In genomic region chr20:24086121-24086520, GRCh38 we compare ENCODE assay signal across 20 cellular contexts.
DNase-seq lines count a peak whose midpoint lies in the region; ATAC-seq and TF ChIP-seq lines count a peak whose summit lies in the region.
"Had no signal": no experiment of that assay in that cellular context is flagged by ENCODE, and none has a peak within 500 bp of the region (broad histone marks: within the 10 kb centered on the region; RNA-seq: fewer than 3 reads in every experiment).

No MANE protein-coding gene starts in this region.

- H3K36me3 ChIP-seq in esophagus muscularis mucosa = no peaks in the 10 kb centered on the region
- H3K36me3 ChIP-seq in neuronal stem cell (replicated peaks in 1 of 2; ENCODE audit: control insufficient read depth in 2 of 2, insufficient read depth in 2 of 2, low read length in 2 of 2) = no peaks in the 10 kb centered on the region
- H3K36me3 ChIP-seq: BE2C, BLaER1 had no signal

- H3K9ac ChIP-seq in neuronal stem cell (ENCODE audit: low read depth, low read length, poor library complexity) = no peak overlapping the region
- H3K9ac ChIP-seq: BLaER1 had no signal

- TF ChIP-seq CTCF in esophagus muscularis mucosa (IDR thresholded peaks at IDR 0.05) = no peak

- H3K27me3 ChIP-seq in esophagus muscularis mucosa = no peaks in the 10 kb centered on the region
- H3K27me3 ChIP-seq in neuronal stem cell (ENCODE audit: control insufficient read depth in 3 of 3, insufficient read depth in 3 of 3, low read depth in 1 of 3, low read length in 3 of 3) = peaks cover 0 to 2% (median 0%) of the 10 kb centered on the region in 3 experiments
- H3K27me3 ChIP-seq: BE2C, BLaER1 had no signal

- intact Hi-C loops in esophagus muscularis mucosa (cut with DNase I) = no loop called here

- no peak overlapping the region for H2BK12ac ChIP-seq in neuronal stem cell (ENCODE audit: low read length)

- no peak for TF ChIP-seq EP300 in esophagus muscularis mucosa (IDR thresholded peaks at IDR 0.05)

- H3K4me3 Mint-ChIP-seq in T-helper 17 cell = no peak overlapping the region
- H3K4me3 Mint-ChIP-seq: CD14-positive monocyte; CD4-positive, alpha-beta memory T cell; CD4-positive, CD25-positive, alpha-beta regulatory T cell; CD8-positive, alpha-beta memory T cell had no signal

- H2AFZ ChIP-seq in neuronal stem cell (ENCODE audit: low read length) = no peak overlapping the region

- peak overlapping the region; percentile 77 for H3K18ac ChIP-seq in neuronal stem cell (ENCODE audit: low read length)

- H3K4me1 ChIP-seq in esophagus muscularis mucosa (no peaks in the 10 kb centered on the region), neuronal stem cell (ENCODE audit: control insufficient read depth in 2 of 2, insufficient read depth in 1 of 2, low read depth in 1 of 2, low read length in 2 of 2) (no peaks in the 10 kb centered on the region)
- H3K4me1 ChIP-seq: BE2C had no signal

- peak overlapping the region; percentile 19 for H3K27ac Mint-ChIP-seq in T-helper 17 cell
- H3K27ac Mint-ChIP-seq: CD14-positive monocyte; CD4-positive, CD25-positive, alpha-beta regulatory T cell had no signal

- no peak overlapping the region for H3K4ac ChIP-seq in neuronal stem cell (ENCODE audit: low read length)

- no peaks in the 10 kb centered on the region for H3K4me1 Mint-ChIP-seq in T-helper 17 cell
- H3K4me1 Mint-ChIP-seq: CD14-positive monocyte; CD4-positive, alpha-beta memory T cell; CD4-positive, CD25-positive, alpha-beta regulatory T cell; CD8-positive, alpha-beta memory T cell had no signal

- TF ChIP-seq POLR2A in esophagus muscularis mucosa (IDR thresholded peaks at IDR 0.05; ENCODE audit: low read depth) = no peak

- no peaks in the 10 kb centered on the region for H3K79me1 ChIP-seq in neuronal stem cell (ENCODE audit: low read depth, low read length)

- H3K4me3 ChIP-seq in esophagus muscularis mucosa (no peak overlapping the region), neuronal stem cell (ENCODE audit: low read length in 2 of 2) (no peak overlapping the region)
- H3K4me3 ChIP-seq: BLaER1 had no signal

- peaks cover 4% of the 10 kb centered on the region for H3K27me3 Mint-ChIP-seq in T-helper 17 cell
- H3K27me3 Mint-ChIP-seq: CD4-positive, CD25-positive, alpha-beta regulatory T cell had no signal

- 72% methylated on average over 5 of the region's 5 CpGs for WGBS in esophagus muscularis mucosa
- WGBS in neuronal stem cell (ENCODE audit: extremely low coverage in 2 of 2, insufficient read length in 2 of 2, insufficient replicate concordance in 1 of 2), 2 donors = no CpG with 5 or more reads among the region's 5 CpGs

- no peak overlapping the region for H3K23ac ChIP-seq in neuronal stem cell (ENCODE audit: low read depth, low read length, poor library complexity)

- no peak overlapping the region for H4K8ac ChIP-seq in neuronal stem cell (ENCODE audit: low read depth, low read length)

- no peaks in the 10 kb centered on the region for H3K36me3 Mint-ChIP-seq in T-helper 17 cell (ENCODE audit: low read depth)
- H3K36me3 Mint-ChIP-seq: CD14-positive monocyte; CD4-positive, alpha-beta memory T cell; CD4-positive, CD25-positive, alpha-beta regulatory T cell; CD8-positive, alpha-beta memory T cell had no signal

- H2BK5ac ChIP-seq in neuronal stem cell (ENCODE audit: low read length) = no peak overlapping the region

- no peak for DNase-seq in T-helper 17 cell
- peak; percentile 84 for DNase-seq in esophagus muscularis mucosa (ENCODE audit: extremely low spot score)
- DNase-seq in neuronal stem cell (ENCODE audit: low spot score) = no peak
- no peak for DNase-seq in NCI-H1694 (lab: John Stamatoyannopoulos, UW)
- DNase-seq in NCI-H446 (lab: John Stamatoyannopoulos, UW) = no peak
- DNase-seq: 8988T; ACHN; BE2C; C1 segment of cervical spinal cord; Calu3; CD4-positive, alpha-beta memory T cell; CD4-positive, CD25-positive, alpha-beta regulatory T cell; CD8-positive, alpha-beta memory T cell; COR-L47; DMS79 treated with DMSO at 0.1 percent for 48 hours; GF-D8 had no signal

- ATAC-seq in T-helper 17 cell = no peak
- no peak for ATAC-seq in GM18868 (IDR thresholded peaks at IDR 0.05; ENCODE audit: unreplicated experiment)
- ATAC-seq in GM19397 (IDR thresholded peaks at IDR 0.05; ENCODE audit: unreplicated experiment) = no peak

- H3K27ac ChIP-seq in esophagus muscularis mucosa (replicated peaks in 1 of 4) (no peak overlapping the region), neuronal stem cell (replicated peaks; ENCODE audit: low read length) (no peak overlapping the region)
- H3K27ac ChIP-seq: BLaER1 had no signal

- no peak overlapping the region for H4K91ac ChIP-seq in neuronal stem cell (ENCODE audit: low read depth, low read length, poor library complexity)

- H2BK120ac ChIP-seq in neuronal stem cell (ENCODE audit: low read depth, low read length) = no peak overlapping the region

- no peak overlapping the region for H2AK5ac ChIP-seq in neuronal stem cell (ENCODE audit: low read depth, low read length)

- H3K14ac ChIP-seq in neuronal stem cell (ENCODE audit: low read length) = peak overlapping the region; percentile 84

- H3K4me2 ChIP-seq in neuronal stem cell (ENCODE audit: insufficient read depth, low read length, poor library complexity, severe bottlenecking) = no peak overlapping the region
- H3K4me2 ChIP-seq: BLaER1 had no signal

- H2BK15ac ChIP-seq in neuronal stem cell (ENCODE audit: low read length) = no peak overlapping the region

- H3K9me3 ChIP-seq in T-helper 17 cell (ENCODE audit: control insufficient read depth, low read length, poor library complexity, severe bottlenecking) (no peaks in the 10 kb centered on the region), esophagus muscularis mucosa (no peaks in the 10 kb centered on the region), neuronal stem cell (replicated peaks in 1 of 2; ENCODE audit: control insufficient read depth in 2 of 2, insufficient read depth in 1 of 2, low read depth in 1 of 2, low read length in 2 of 2) (no peaks in the 10 kb centered on the region)
- H3K9me3 ChIP-seq: BE2C, BLaER1 had no signal
